Comparison of ENCODE assay signal across 1 cellular context in genomic region chr17:51166987-51167931, GRCh38.
TF ChIP-seq lines count a peak whose summit lies in the region.

No MANE protein-coding gene starts in this region.

TF ChIP-seq in HepG2, 621 proteins besides CTCF, POLR2A, EP300 and RAD21 (continued from another document and continues in another):
- peak; percentile 42; the same call in 1 of the 2 replicates for TF ChIP-seq ZNF598 (CRISPR knock-in tag; IDR thresholded peaks at IDR 0.05; ENCODE audit: borderline replicate concordance)
- no peak for TF ChIP-seq ZBTB4 (CRISPR knock-in tag; IDR thresholded peaks at IDR 0.05; ENCODE audit: borderline replicate concordance)
- 0 out of 2 replicates have a peak, but pooled peaks have one; percentile 63 for TF ChIP-seq ZNF317 (CRISPR knock-in tag; IDR thresholded peaks at IDR 0.05)
- no peak for TF ChIP-seq TGIF2 (CRISPR knock-in tag; IDR thresholded peaks at IDR 0.05)
- peak; percentile 67; the same call in 1 of the 2 replicates for TF ChIP-seq HNRNPL (IDR thresholded peaks at IDR 0.05; ENCODE audit: low read depth, low read length)
- no peak for TF ChIP-seq TEAD3 (CRISPR knock-in tag; optimal IDR thresholded peaks at IDR 0.05; ENCODE audit: borderline replicate concordance)
- TF ChIP-seq GTF2F1 (IDR thresholded peaks at IDR 0.05; ENCODE audit: low read length) = no peak
- TF ChIP-seq ZNF318 (CRISPR knock-in tag; IDR thresholded peaks at IDR 0.05) = no peak
- no peak for TF ChIP-seq ZNF7 (CRISPR knock-in tag; IDR thresholded peaks at IDR 0.05)
- no peak for TF ChIP-seq ZNF883 (CRISPR knock-in tag; IDR thresholded peaks at IDR 0.05; ENCODE audit: not compliant biosample characterization)
- TF ChIP-seq HOXA3 (CRISPR knock-in tag; IDR thresholded peaks at IDR 0.05) = no peak; the same call in 1 of the 2 replicates
- TF ChIP-seq SMAD1 (CRISPR knock-in tag; IDR thresholded peaks at IDR 0.05; ENCODE audit: borderline replicate concordance, low read depth) = peak; percentile 28; the same call in 1 of the 2 replicates
- peak; percentile 59; the same call in 1 of the 2 replicates for TF ChIP-seq ZNF256 (CRISPR knock-in tag; conservative IDR thresholded peaks at IDR 0.05)
- no peak for TF ChIP-seq AHR (CRISPR knock-in tag; IDR thresholded peaks at IDR 0.05)
- TF ChIP-seq ZNF432 (CRISPR knock-in tag; IDR thresholded peaks at IDR 0.05; ENCODE audit: borderline replicate concordance) = no peak; the same call in 1 of the 2 replicates
- peak; percentile 55; the same call in 1 of the 2 replicates for TF ChIP-seq CREB3 (CRISPR knock-in tag; IDR thresholded peaks at IDR 0.05)
- no peak for TF ChIP-seq ZNF770 (CRISPR knock-in tag; IDR thresholded peaks at IDR 0.05)
- peak; percentile 28; the same call in 1 of the 2 replicates for TF ChIP-seq GATAD1 (CRISPR knock-in tag; IDR thresholded peaks at IDR 0.05)
- peak; percentile 44; the same call in 1 of the 2 replicates for TF ChIP-seq ZNF83 (CRISPR knock-in tag; IDR thresholded peaks at IDR 0.05; ENCODE audit: borderline replicate concordance)
- TF ChIP-seq GATA4 (IDR thresholded peaks at IDR 0.05; ENCODE audit: borderline replicate concordance, low read depth) = no peak
- TF ChIP-seq AHDC1 (CRISPR knock-in tag; IDR thresholded peaks at IDR 0.05; ENCODE audit: borderline replicate concordance) = 0 out of 2 replicates have a peak, but pooled peaks have one; percentile 33
- TF ChIP-seq ZNF784 (CRISPR knock-in tag; IDR thresholded peaks at IDR 0.05; ENCODE audit: borderline replicate concordance) = peak; percentile 21; the same call in 1 of the 2 replicates
- no peak; the same call in 1 of the 2 replicates for TF ChIP-seq PAX8 (CRISPR knock-in tag; IDR thresholded peaks at IDR 0.05; ENCODE audit: borderline replicate concordance)
- 0 out of 2 replicates have a peak, but pooled peaks have one; percentile 16 for TF ChIP-seq YEATS2 (CRISPR knock-in tag; IDR thresholded peaks at IDR 0.05; ENCODE audit: borderline replicate concordance)
- TF ChIP-seq MTERF4 (CRISPR knock-in tag; IDR thresholded peaks at IDR 0.05) = peak; percentile 71; the same call in 1 of the 2 replicates
- TF ChIP-seq USF2 (IDR thresholded peaks at IDR 0.05; ENCODE audit: low read depth, low read length) = no peak
- no peak for TF ChIP-seq USF2 (CRISPR knock-in tag; IDR thresholded peaks at IDR 0.05; ENCODE audit: borderline replicate concordance)
- TF ChIP-seq RAD51 (IDR thresholded peaks at IDR 0.05; ENCODE audit: borderline replicate concordance) = no peak
- TF ChIP-seq ZNF354B (CRISPR knock-in tag; IDR thresholded peaks at IDR 0.05) = peak; percentile 92
- no peak for TF ChIP-seq BRCA1 (CRISPR knock-in tag; IDR thresholded peaks at IDR 0.05)
